Comparison of ENCODE assay signal across 7 cellular contexts in the genomic region with DNA sequence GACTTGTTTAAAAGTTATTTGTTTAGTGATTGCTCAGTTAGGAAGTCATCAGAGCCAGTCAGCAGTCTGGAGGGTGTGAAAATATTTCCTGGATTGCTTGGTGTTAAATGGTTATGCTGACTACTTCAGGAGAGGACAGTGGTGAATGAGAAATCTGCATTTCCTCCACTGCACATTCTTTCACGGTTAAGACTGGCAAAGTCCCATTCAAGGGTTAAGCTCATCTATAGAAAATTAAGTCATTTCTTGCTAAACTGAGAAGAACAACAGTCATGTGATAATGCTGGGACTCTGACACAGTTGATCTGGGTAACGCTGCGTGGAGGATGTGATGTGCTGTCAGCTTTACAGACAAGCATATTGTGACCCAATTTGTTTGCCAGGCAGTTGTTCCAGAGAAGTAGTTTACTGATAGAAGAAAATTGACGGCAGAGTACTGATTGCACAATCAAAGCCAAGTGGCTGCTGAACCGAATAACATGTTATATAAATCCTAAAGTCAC.
DNase-seq lines count a peak whose midpoint lies in the region; FAIRE-seq and TF ChIP-seq lines count a peak whose summit lies in the region.

No MANE protein-coding gene starts in this region.

- H3K27ac ChIP-seq in Peyer's patch (peak overlapping the region; percentile 10 to 61 (median 46)), temporal lobe (ENCODE audit: low read depth, low read length) (peak overlapping the region; percentile 36)

- no peak for FAIRE-seq in GM12891 (lab: Jason Lieb, UNC)

- H3K27me3 ChIP-seq in Peyer's patch, result no peaks in the 10 kb centered on the region

- H3K36me3 ChIP-seq in Peyer's patch, result no peaks in the 10 kb centered on the region

- no peak for TF ChIP-seq CTCF in Peyer's patch (IDR thresholded peaks at IDR 0.05)
- TF ChIP-seq CTCF in cardiac fibroblast (IDR thresholded peaks at IDR 0.05; ENCODE audit: low read depth, low read length), result no peak

- DNase-seq in Peyer's patch, result peak in 1 of 3 donors; percentile 64
- DNase-seq in cardiac fibroblast (ENCODE audit: low read depth in 2 of 2), result peak; percentile 58 to 85
- peak; percentile 87 for DNase-seq in kidney tubule cell (ENCODE audit: low spot score)
- no peak for DNase-seq in middle frontal gyrus (ENCODE audit: extremely low spot score, low spot score)
- no peak for DNase-seq in SK-N-DZ (ENCODE audit: low spot score)
- no peak for DNase-seq in GM12891 (ENCODE audit: insufficient read length, low spot score)

- TF ChIP-seq POLR2A in Peyer's patch (IDR thresholded peaks at IDR 0.05) (peak in 1 of 2 donors; percentile 9), GM12891 (IDR thresholded peaks at IDR 0.05; ENCODE audit: low read depth, low read length) (no peak)

- H3K4me1 ChIP-seq in Peyer's patch, result no peaks in the 10 kb centered on the region

- H3K4me3 ChIP-seq in Peyer's patch, result no peak overlapping the region
- no peak overlapping the region for H3K4me3 ChIP-seq in cardiac fibroblast (replicated peaks in 1 of 2; ENCODE audit: low read depth in 2 of 2, low read length in 2 of 2)

- H3K9me3 ChIP-seq in Peyer's patch, result no peaks in the 10 kb centered on the region

TF ChIP-seq in GM12891, 5 proteins besides CTCF, POLR2A, EP300 and RAD21:
- TF ChIP-seq POLR2AphosphoS5 (IDR thresholded peaks at IDR 0.05; ENCODE audit: low read depth, low read length) (no peak), POU2F2 (IDR thresholded peaks at IDR 0.05; ENCODE audit: low read depth, low read length) (no peak), SPI1 (IDR thresholded peaks at IDR 0.05; ENCODE audit: low read depth, low read length) (no peak), PAX5 (IDR thresholded peaks at IDR 0.05; ENCODE audit: insufficient read depth, low read length, severe bottlenecking) (no peak), TAF1 (IDR thresholded peaks at IDR 0.05; ENCODE audit: low read depth, low read length) (no peak)
TF ChIP-seq in GM12891: peak in this region for 0.

Comparison
In these comparisons a context has a peak if more than half of its experiments do, and no peak if none do; other contexts are left out.
1. DNase-seq: peak in cardiac fibroblast (2 of 2) and kidney tubule cell (single experiment); none in middle frontal gyrus (single experiment), SK-N-DZ (single experiment) and GM12891 (single experiment).